ENCODE assay signal across 11 cellular contexts in the genomic region with DNA sequence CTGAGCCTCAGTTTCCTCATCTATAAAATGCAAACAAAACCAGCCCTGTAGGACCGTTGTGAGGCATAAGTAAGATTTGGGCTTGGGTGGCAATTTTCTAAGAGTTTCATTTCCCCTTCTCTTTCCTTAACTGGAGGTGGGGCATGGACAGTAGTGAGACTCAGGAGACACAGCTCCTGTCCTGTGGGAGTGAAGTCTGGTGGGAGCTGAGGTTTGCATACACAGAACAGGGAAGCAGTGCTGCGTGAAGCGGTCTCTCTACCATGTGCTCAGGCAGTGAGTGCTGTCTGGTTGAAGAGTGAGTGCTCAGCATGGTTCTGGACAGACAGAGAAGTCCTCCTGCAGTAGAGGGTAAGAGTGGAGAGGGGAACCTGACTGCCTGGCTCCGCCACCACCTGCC. TPM values are rescaled to one million over a fixed set of nuclear protein-coding genes. Genes with fewer than 3 reads are reported as not detected.
DNase-seq lines count a peak whose midpoint lies in the region; ATAC-seq and TF ChIP-seq lines count a peak whose summit lies in the region.
"Had no signal": no experiment of that assay in that cellular context is flagged by ENCODE, and none has a peak within 500 bp of the region (broad histone marks: within the 10 kb centered on the region; RNA-seq: fewer than 3 reads in every experiment).

No MANE protein-coding gene starts in this region.

- POLR2A ChIA-PET in activated CD4-positive, alpha-beta T cell treated with anti-CD3 and anti-CD28 coated beads for 36 hours (lab: Charles Lee): interaction anchor here (1.8 kb wide), 1 partner anchor 34 kb away, joined by 8 read pairs; no protein-coding TSS in a partner anchor

- H4K8ac ChIP-seq in trophoblast cell (ENCODE audit: low read depth, low read length): no peak overlapping the region

- H3K4ac ChIP-seq in trophoblast cell (ENCODE audit: low read depth, low read length): no peak overlapping the region

- no peak overlapping the region for H3K4me2 ChIP-seq in trophoblast cell (ENCODE audit: low read length)

- H3K18ac ChIP-seq in trophoblast cell (ENCODE audit: low read length): no peak overlapping the region

- H3K79me2 ChIP-seq in trophoblast cell (ENCODE audit: control insufficient read depth, insufficient read depth, low read length, poor library complexity): no peaks in the 10 kb centered on the region

- no peak overlapping the region for H3K14ac ChIP-seq in trophoblast cell (ENCODE audit: low read length)

- H3K4me3 ChIP-seq in trophoblast cell (ENCODE audit: low read depth, low read length): peak overlapping the region; percentile 0
- H3K4me3 ChIP-seq: tibial nerve had no signal

- H2AK5ac ChIP-seq in trophoblast cell (ENCODE audit: low read length): no peak overlapping the region

- no peak for DNase-seq in activated CD4-positive, alpha-beta T cell treated with anti-CD3 and anti-CD28 coated beads for 36 hours
- no peak for DNase-seq in activated CD4-positive, alpha-beta T cell treated with anti-CD3 and anti-CD28 coated beads for 1 hour
- DNase-seq in trophoblast cell (no peak), T-helper 9 cell (no peak), chondrocyte (ENCODE audit: low spot score) (no peak)
- DNase-seq: GDM1, NCI-H524 had no signal

- peaks cover 41% of the 10 kb centered on the region for H3K36me3 Mint-ChIP-seq in activated CD4-positive, alpha-beta T cell treated with anti-CD3 and anti-CD28 coated beads for 36 hours (ENCODE audit: low read depth)
- peaks cover 97% of the 10 kb centered on the region for H3K36me3 Mint-ChIP-seq in activated T-helper 17 cell treated with anti-CD3 and anti-CD28 coated beads, Interleukin-2, amount 50 U/mL, for 72 hours (ENCODE audit: low read depth)
- H3K36me3 Mint-ChIP-seq in chondrocyte (ENCODE audit: low read depth): peaks cover 18% of the 10 kb centered on the region

- no peak overlapping the region for H4K91ac ChIP-seq in trophoblast cell (ENCODE audit: low read depth, low read length)

- ATAC-seq in activated CD4-positive, alpha-beta T cell treated with anti-CD3 and anti-CD28 coated beads for 36 hours: no peak
- ATAC-seq in activated T-helper 17 cell treated with anti-CD3 and anti-CD28 coated beads, Interleukin-2, amount 50 U/mL, for 72 hours (replicated peaks): no peak
- ATAC-seq in HG03045 (IDR thresholded peaks at IDR 0.05; ENCODE audit: unreplicated experiment): no peak

- H3K27me3 Mint-ChIP-seq in activated CD4-positive, alpha-beta T cell treated with anti-CD3 and anti-CD28 coated beads for 36 hours: no peaks in the 10 kb centered on the region
- H3K27me3 Mint-ChIP-seq in activated T-helper 17 cell treated with anti-CD3 and anti-CD28 coated beads, Interleukin-2, amount 50 U/mL, for 72 hours: no peaks in the 10 kb centered on the region
- no peaks in the 10 kb centered on the region for H3K27me3 Mint-ChIP-seq in chondrocyte (ENCODE audit: low read depth)

- CTCF ChIA-PET in activated CD4-positive, alpha-beta T cell treated with anti-CD3 and anti-CD28 coated beads for 36 hours (lab: Charles Lee): interaction anchor here (0.8 kb wide), 1 partner anchor 22 kb away, joined by 5 read pairs; no protein-coding TSS in a partner anchor

- peak overlapping the region; percentile 90 for H3K27ac Mint-ChIP-seq in activated CD4-positive, alpha-beta T cell treated with anti-CD3 and anti-CD28 coated beads for 36 hours
- peak overlapping the region; percentile 77 for H3K27ac Mint-ChIP-seq in activated T-helper 17 cell treated with anti-CD3 and anti-CD28 coated beads, Interleukin-2, amount 50 U/mL, for 72 hours
- H3K27ac Mint-ChIP-seq in chondrocyte (ENCODE audit: unreplicated experiment): no peak overlapping the region

- H3K9ac ChIP-seq in trophoblast cell (ENCODE audit: low read length): no peak overlapping the region

- H2BK12ac ChIP-seq in trophoblast cell (ENCODE audit: low read length): no peak overlapping the region

- no peaks in the 10 kb centered on the region for H3K9me3 ChIP-seq in KOPT-K1 (ENCODE audit: insufficient read depth, low read length, poor library complexity, severe bottlenecking)
- H3K9me3 ChIP-seq in trophoblast cell (ENCODE audit: insufficient read depth, low read depth, low read length): no peaks in the 10 kb centered on the region
- H3K9me3 ChIP-seq: tibial nerve had no signal

- peaks cover 12 to 15% of the 10 kb centered on the region in 2 experiments for H3K4me1 ChIP-seq in trophoblast cell (ENCODE audit: control insufficient read depth in 1 of 2, insufficient read depth in 2 of 2, low read length in 2 of 2)

- no peak overlapping the region for H2BK120ac ChIP-seq in trophoblast cell (ENCODE audit: insufficient read depth, low read length, poor library complexity)

- TF ChIP-seq CTCF in chondrocyte (IDR thresholded peaks at IDR 0.05): no peak

- intact Hi-C loops in activated CD4-positive, alpha-beta T cell treated with anti-CD3 and anti-CD28 coated beads for 36 hours (cut with DNase I, micrococcal nuclease): no loop called here

- H3K79me1 ChIP-seq in trophoblast cell (ENCODE audit: low read length): no peaks in the 10 kb centered on the region

- no peaks in the 10 kb centered on the region for H3K9me3 Mint-ChIP-seq in activated CD4-positive, alpha-beta T cell treated with anti-CD3 and anti-CD28 coated beads for 36 hours (ENCODE audit: low read depth)
- H3K9me3 Mint-ChIP-seq in activated T-helper 17 cell treated with anti-CD3 and anti-CD28 coated beads, Interleukin-2, amount 50 U/mL, for 72 hours: no peaks in the 10 kb centered on the region
- no peaks in the 10 kb centered on the region for H3K9me3 Mint-ChIP-seq in chondrocyte (ENCODE audit: low read depth)

- no peak overlapping the region for H3K23ac ChIP-seq in trophoblast cell (ENCODE audit: low read length)

- no peak overlapping the region for H2BK5ac ChIP-seq in trophoblast cell (ENCODE audit: low read depth, low read length, poor library complexity)

- WGBS in trophoblast cell (ENCODE audit: extremely low coverage, insufficient coverage, insufficient read length): no CpG with 5 or more reads among the region's 4 CpGs

- H3K27ac ChIP-seq in KOPT-K1 (ENCODE audit: low read depth, low read length, poor library complexity, severe bottlenecking) (peak overlapping the region; percentile 95), trophoblast cell (ENCODE audit: low read depth, low read length) (no peak overlapping the region)

- H3K36me3 ChIP-seq in KOPT-K1 (ENCODE audit: insufficient read depth, low read length): peaks cover 95% of the 10 kb centered on the region
- H3K36me3 ChIP-seq in trophoblast cell (ENCODE audit: control insufficient read depth in 1 of 2, insufficient read depth in 2 of 2, low read length in 2 of 2): peaks cover 38 to 44% of the 10 kb centered on the region in 2 experiments

- no peaks in the 10 kb centered on the region for H3K27me3 ChIP-seq in trophoblast cell (ENCODE audit: insufficient read depth, low read length)
- H3K27me3 ChIP-seq: tibial nerve had no signal

- H3K4me1 Mint-ChIP-seq in activated CD4-positive, alpha-beta T cell treated with anti-CD3 and anti-CD28 coated beads for 36 hours: peaks cover 47% of the 10 kb centered on the region
- peaks cover 19% of the 10 kb centered on the region for H3K4me1 Mint-ChIP-seq in activated T-helper 17 cell treated with anti-CD3 and anti-CD28 coated beads, Interleukin-2, amount 50 U/mL, for 72 hours
- H3K4me1 Mint-ChIP-seq in chondrocyte (ENCODE audit: low read depth): peaks cover 4% of the 10 kb centered on the region

- no peak overlapping the region for H4K12ac ChIP-seq in trophoblast cell (ENCODE audit: low read depth, low read length)

- no peak overlapping the region for H2AFZ ChIP-seq in trophoblast cell (ENCODE audit: insufficient read depth, low read length, poor library complexity)

- H3K4me3 Mint-ChIP-seq in activated CD4-positive, alpha-beta T cell treated with anti-CD3 and anti-CD28 coated beads for 36 hours: no peak overlapping the region
- H3K4me3 Mint-ChIP-seq in activated T-helper 17 cell treated with anti-CD3 and anti-CD28 coated beads, Interleukin-2, amount 50 U/mL, for 72 hours: peak overlapping the region; percentile 50
- H3K4me3 Mint-ChIP-seq in chondrocyte (ENCODE audit: unreplicated experiment): no peak overlapping the region

RNA-seq across cellular contexts. Expression of a gene that starts 36.9 kb away (rescaled TPM):
- total RNA-seq in activated CD4-positive, alpha-beta T cell treated with anti-CD3 and anti-CD28 coated beads for 36 hours: 10 to 100 TPM; 46.5 to 50.1 TPM
- total RNA-seq in activated T-helper 17 cell treated with anti-CD3 and anti-CD28 coated beads, Interleukin-2, amount 50 U/mL, for 72 hours: 10 to 100 TPM; 45.2 to 62.1 TPM
- 31.2 and 33.6 TPM in 2 replicates for polyA plus RNA-seq in trophoblast cell (2013)
- 17.0 to 29.8 TPM (median 19.5 TPM) in 3 replicates for total RNA-seq in chondrocyte
